ENCODE assay signal across 11 cellular contexts in the genomic region with DNA sequence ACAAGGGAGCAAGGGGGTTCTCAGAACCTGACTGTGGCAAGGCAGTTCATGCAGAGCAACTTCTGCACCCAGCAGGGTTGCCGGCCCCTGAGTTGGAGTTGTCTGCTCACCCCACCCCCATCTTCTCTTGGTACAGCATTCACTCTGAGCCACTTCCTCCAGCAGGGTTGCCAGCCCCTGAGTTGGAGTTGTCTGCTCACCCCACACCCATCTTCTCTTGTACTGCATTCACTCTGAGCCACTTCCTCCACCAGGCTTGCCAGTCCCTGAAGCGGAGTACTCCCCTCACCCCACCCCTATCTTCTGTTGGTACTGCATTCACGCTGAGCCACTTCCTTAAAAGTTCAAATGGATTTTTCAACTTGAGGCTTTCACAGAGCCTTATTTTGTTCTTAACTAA.
DNase-seq lines count a peak whose midpoint lies in the region; ATAC-seq and TF ChIP-seq lines count a peak whose summit lies in the region.
"Had no signal": no experiment of that assay in that cellular context is flagged by ENCODE, and none has a peak within 500 bp of the region (broad histone marks: within the 10 kb centered on the region; RNA-seq: fewer than 3 reads in every experiment).

No MANE protein-coding gene starts in this region.

- ATAC-seq in GM21390 (IDR thresholded peaks at IDR 0.05; ENCODE audit: unreplicated experiment): no peak
- ATAC-seq: left colon had no signal

- TF ChIP-seq CTCF in CD14-positive monocyte (IDR thresholded peaks at IDR 0.05) (no peak), BE2C (IDR thresholded peaks at IDR 0.05; ENCODE audit: low read depth, low read length) (no peak)

- H3K27ac Mint-ChIP-seq in CD14-positive monocyte: peak overlapping the region in 3 of 7 donors; percentile 63 to 76 (median 70)

- no peaks in the 10 kb centered on the region for H3K36me3 ChIP-seq in BE2C

- H3K4me1 ChIP-seq in BE2C: no peaks in the 10 kb centered on the region

- H3K9me3 ChIP-seq in BE2C: no peaks in the 10 kb centered on the region

- no peaks in the 10 kb centered on the region for H3K36me3 Mint-ChIP-seq in CD14-positive monocyte

- H3K4me1 Mint-ChIP-seq in CD14-positive monocyte: peaks cover 26% of the 10 kb centered on the region

- no peak overlapping the region for H3K4me3 ChIP-seq in BE2C (ENCODE audit: low read depth, low read length)

- peak overlapping the region in 1 of 2 donors; percentile 83 for H3K4me3 Mint-ChIP-seq in CD14-positive monocyte

- H3K27me3 ChIP-seq in BE2C: peaks cover 4% of the 10 kb centered on the region; the same call in 1 of the 2 replicates

- peak; percentile 70 for DNase-seq in CD14-positive monocyte (ENCODE audit: low spot score)
- DNase-seq in KBM-7: peak; percentile 81
- DNase-seq in activated T-cell treated with anti-CD3 and anti-CD28 coated beads for 48 hours (ENCODE audit: low read depth): peak; percentile 4
- DNase-seq in medulla oblongata (ENCODE audit: extremely low spot score): peak; percentile 86
- no peak for DNase-seq in HK-2 (ENCODE audit: unreplicated experiment)
- DNase-seq in BE2C: no peak
- no peak for DNase-seq in NCI-H82 (lab: John Stamatoyannopoulos, UW)
- DNase-seq: left colon, NCI-H1092, retina had no signal

- H3K9me3 Mint-ChIP-seq in CD14-positive monocyte: no peaks in the 10 kb centered on the region

- H3K27me3 Mint-ChIP-seq in CD14-positive monocyte (ENCODE audit: low read depth in 3 of 3): peaks cover 0 to 7% (median 4%) of the 10 kb centered on the region in 3 donors

- intact Hi-C loops in CD14-positive monocyte (cut with micrococcal nuclease): no loop called here

- in situ Hi-C loops in KBM-7 (cut with MboI; ENCODE audit: low pct_unique_long_range_greater_than_20kb, low sequenced_read_pairs): no loop called here

Comparison
In these comparisons a context has a peak if more than half of its experiments do, and no peak if none do; other contexts are left out.
1. DNase-seq: peak in CD14-positive monocyte (single experiment), KBM-7 (single experiment), activated T-cell treated with anti-CD3 and anti-CD28 coated beads for 48 hours (single experiment) and medulla oblongata (single experiment); none in HK-2 (single experiment), BE2C (single experiment) and NCI-H82 (single experiment).